In the genomic region with DNA sequence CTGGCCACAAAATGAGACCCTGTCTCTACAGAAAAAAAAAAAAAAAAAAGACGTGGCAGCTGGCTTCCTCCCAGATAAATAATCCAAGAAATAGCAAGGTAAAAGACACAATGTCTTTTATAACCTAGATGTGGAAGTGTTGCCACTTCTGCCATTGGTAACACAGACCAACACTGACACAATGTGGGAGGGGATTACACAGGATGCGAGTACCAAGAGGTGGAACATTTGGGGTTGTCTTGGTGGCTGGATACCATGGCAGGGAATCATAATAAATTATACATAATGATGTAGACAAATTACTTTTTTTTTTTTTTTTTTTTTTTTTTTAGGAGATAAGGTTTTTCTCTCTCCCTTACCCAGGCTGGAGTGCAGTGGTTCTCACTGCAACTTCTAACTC, we compare ENCODE assay signal across 33 cellular contexts.
"Had no signal": no experiment of that assay in that cellular context is flagged by ENCODE, and none has a peak within 500 bp of the region (broad histone marks: within the 10 kb centered on the region; RNA-seq: fewer than 3 reads in every experiment).

No MANE protein-coding gene starts in this region.

- H3K4me3 Mint-ChIP-seq: activated B cell treated with CpG ODN at 0.5 μM for 24 hours; activated naive CD8-positive, alpha-beta T cell; activated T-cell treated with anti-CD3 and anti-CD28 coated beads, Interleukin-2, amount 50 U/mL, for 4 hours; activated T-helper 17 cell treated with anti-CD3 and anti-CD28 coated beads, Interleukin-2, amount 50 U/mL, for 72 hours; central memory CD8-positive, alpha-beta T cell; dendritic cell treated with granulocyte-macrophage colony-stimulating factor and Interleukin-4, amounts not matched to agents 40 ng/mL and 50 ng/mL, for 4 days; T-helper 17 cell; T-helper 2 cell treated with Interferon-gamma antibody and Interleukin-4, amounts not matched to agents 5 μg/mL and 100 μg/mL, for 36 hours had no signal

- FAIRE-seq: astrocyte, bronchial epithelial cell had no signal

- H3K9me3 Mint-ChIP-seq: activated B cell treated with CpG ODN at 0.5 μM for 24 hours; activated T-cell treated with anti-CD3 and anti-CD28 coated beads, Interleukin-2, amount 50 U/mL, for 4 hours; activated T-helper 17 cell treated with anti-CD3 and anti-CD28 coated beads, Interleukin-2, amount 50 U/mL, for 72 hours; central memory CD8-positive, alpha-beta T cell; dendritic cell treated with granulocyte-macrophage colony-stimulating factor and Interleukin-4, amounts not matched to agents 40 ng/mL and 50 ng/mL, for 4 days; T-helper 2 cell treated with Interferon-gamma antibody and Interleukin-4, amounts not matched to agents 5 μg/mL and 100 μg/mL, for 36 hours had no signal

- H3K9me3 ChIP-seq: esophagus muscularis mucosa, gastrocnemius medialis, heart left ventricle had no signal

- H3K36me3 ChIP-seq: brain microvascular endothelial cell, esophagus muscularis mucosa, gastrocnemius medialis, WERI-Rb-1 had no signal

- H3K4me1 ChIP-seq: foreskin keratinocyte had no signal

- DNase-seq: activated B cell treated with CpG ODN at 0.5 μM for 24 hours; activated CD4-positive, alpha-beta T cell treated with anti-CD3 and anti-CD28 coated beads for 48 hours; activated CD4-positive, alpha-beta T cell treated with anti-CD3 and anti-CD28 coated beads, Interleukin-2, amount 50 U/mL, for 1 hour; activated CD4-positive, alpha-beta T cell treated with anti-CD3 and anti-CD28 coated beads, Interleukin-2, amount 50 U/mL, for 48 hours; activated effector memory CD4-positive, alpha-beta T cell treated with Interleukin-2 at 50 U/mL for 16 hours; activated gamma-delta T cell treated with Interleukin-2 at 50 U/mL for 16 hours; activated naive CD4-positive, alpha-beta T cell treated with anti-CD3 and anti-CD28 coated beads, Interleukin-2, amount 50 U/mL, for 16 hours; activated naive CD4-positive, alpha-beta T cell treated with Interleukin-2 at 50 U/mL for 16 hours; activated T-cell treated with anti-CD3 and anti-CD28 coated beads, Interleukin-2, amount 50 U/mL, for 4 hours; amniotic stem cell; anterior cingulate cortex; brain microvascular endothelial cell; dorsolateral prefrontal cortex; effector memory CD4-positive, alpha-beta T cell; erythroblast; foreskin keratinocyte; gastrocnemius medialis; glutamatergic neuron; heart left ventricle; T-helper 1 cell; T-helper 17 cell; T1000; WERI-Rb-1 had no signal

- H3K4me3 ChIP-seq: coronary artery, dorsolateral prefrontal cortex, esophagus muscularis mucosa, gastrocnemius medialis, heart left ventricle had no signal

- H3K27me3 Mint-ChIP-seq: T-helper 17 cell had no signal

- H3K27ac ChIP-seq: brain microvascular endothelial cell, coronary artery, dorsolateral prefrontal cortex, esophagus muscularis mucosa, foreskin keratinocyte, gastrocnemius medialis, heart left ventricle, WERI-Rb-1 had no signal

- H3K27ac Mint-ChIP-seq: activated B cell treated with CpG ODN at 0.5 μM for 24 hours; activated naive CD8-positive, alpha-beta T cell; activated T-helper 17 cell treated with anti-CD3 and anti-CD28 coated beads, Interleukin-2, amount 50 U/mL, for 72 hours; dendritic cell treated with granulocyte-macrophage colony-stimulating factor and Interleukin-4, amounts not matched to agents 40 ng/mL and 50 ng/mL, for 4 days; T-helper 17 cell; T-helper 2 cell treated with Interferon-gamma antibody and Interleukin-4, amounts not matched to agents 5 μg/mL and 100 μg/mL, for 36 hours had no signal

- ATAC-seq: activated CD4-positive, CD25-positive, alpha-beta regulatory T cell treated with anti-CD3 and anti-CD28 coated beads, Interleukin-2, amount 50 U/mL, for 24 hours; activated T-cell treated with anti-CD3 and anti-CD28 coated beads, Interleukin-2, amount 50 U/mL, for 4 hours; activated T-helper 17 cell treated with anti-CD3 and anti-CD28 coated beads, Interleukin-2, amount 50 U/mL, for 72 hours; foreskin keratinocyte; gastrocnemius medialis; heart left ventricle; T-helper 17 cell had no signal

- H3K27me3 ChIP-seq: brain microvascular endothelial cell, dorsolateral prefrontal cortex, esophagus muscularis mucosa, foreskin keratinocyte, gastrocnemius medialis, heart left ventricle had no signal

- H3K4me1 Mint-ChIP-seq: activated B cell treated with CpG ODN at 0.5 μM for 24 hours; activated T-helper 17 cell treated with anti-CD3 and anti-CD28 coated beads, Interleukin-2, amount 50 U/mL, for 72 hours; central memory CD8-positive, alpha-beta T cell; T-helper 17 cell had no signal
